ENCODE assay signal across 33 cellular contexts in the genomic region with DNA sequence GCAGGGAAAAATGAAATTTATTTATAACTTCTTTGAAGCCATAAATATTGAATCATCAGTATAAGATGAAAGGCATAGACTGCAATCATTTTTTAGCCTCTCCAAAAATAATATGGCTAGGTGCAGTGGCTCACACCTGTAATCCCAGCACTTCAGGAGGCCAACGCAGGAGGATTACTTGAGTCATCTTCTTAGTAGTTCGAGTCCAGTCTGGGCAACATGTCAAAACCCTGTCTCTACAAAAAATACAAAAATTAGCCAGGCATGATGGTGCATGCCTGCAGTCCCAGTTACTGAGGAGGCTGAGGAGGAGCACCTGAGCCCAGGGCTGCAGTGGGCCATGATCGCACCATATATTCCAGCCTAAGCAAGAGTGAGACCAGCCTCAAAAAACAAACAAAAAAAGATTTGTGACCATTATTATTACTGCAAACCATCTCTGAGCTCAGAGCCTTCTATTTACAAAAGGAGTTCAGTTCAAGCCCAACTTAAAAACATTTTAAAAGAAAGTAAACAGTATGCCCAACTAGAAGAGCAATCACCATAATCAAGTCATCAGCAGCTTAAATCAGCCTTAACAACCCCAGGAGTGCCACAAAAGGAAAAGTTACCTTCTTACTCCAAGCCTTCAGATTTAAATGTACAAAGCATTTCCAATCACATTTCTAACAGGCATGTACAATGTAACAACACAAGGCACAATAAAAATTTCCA. TPM values are rescaled to one million over a fixed set of nuclear protein-coding genes. Genes with fewer than 3 reads are reported as not detected.
"Had no signal": no experiment of that assay in that cellular context is flagged by ENCODE, and none has a peak within 500 bp of the region (broad histone marks: within the 10 kb centered on the region; RNA-seq: fewer than 3 reads in every experiment).

No MANE protein-coding gene starts in this region.

- H3K4me2 ChIP-seq: hepatocyte, neural progenitor cell had no signal

- H3K27me3 ChIP-seq: gastroesophageal sphincter, hepatocyte, neural progenitor cell, sigmoid colon, thyroid gland, upper lobe of left lung, vagina had no signal

- H3K27me3 Mint-ChIP-seq: activated CD4-positive, alpha-beta T cell treated with anti-CD3 and anti-CD28 coated beads, Interleukin-2, amount 10 ng/mL, durations not matched to agents 7 days and 5 days; activated CD8-positive, alpha-beta T cell treated with anti-CD3 and anti-CD28 coated beads for 36 hours; activated naive CD8-positive, alpha-beta T cell treated with anti-CD3 and anti-CD28 coated beads, Interleukin-2, amount 50 U/mL, for 24 hours had no signal

- DNase-seq: activated CD4-positive, alpha-beta T cell treated with anti-CD3 and anti-CD28 coated beads for 1 hour; activated CD4-positive, alpha-beta T cell treated with anti-CD3 and anti-CD28 coated beads, Interleukin-2, amount 10 ng/mL, durations not matched to agents 7 days and 5 days; activated naive CD8-positive, alpha-beta T cell treated with anti-CD3 and anti-CD28 coated beads, Interleukin-2, amount 50 U/mL, for 24 hours; activated T-cell treated with anti-CD3 and anti-CD28 coated beads, Interleukin-2, amount 50 U/mL, for 48 hours; amygdala; dermis blood vessel endothelial cell; effector CD4-positive, alpha-beta T cell; left cardiac atrium; natural killer cell; occipital lobe; posterior cingulate gyrus; sigmoid colon; stimulated activated CD4-positive, alpha-beta T cell treated with anti-CD3 and anti-CD28 coated beads, Interleukin-1b, Interleukin-23, amount 100 ng/mL, for 48 hours; stimulated activated CD4-positive, alpha-beta T cell treated with anti-CD3 and anti-CD28 coated beads, Interleukin-4, amount 100 ng/mL, for 4 hours; stimulated activated CD8-positive, alpha-beta memory T cell treated with anti-CD3 and anti-CD28 coated beads, Interleukin-4, amount 100 ng/mL, for 48 hours; stimulated activated naive CD8-positive, alpha-beta T cell treated with anti-CD3 and anti-CD28 coated beads, Interleukin-15, amount 100 ng/mL, for 72 hours; substantia nigra; T-helper 2 cell; thyroid gland; upper lobe of left lung had no signal

- H3K4me1 Mint-ChIP-seq: activated CD4-positive, alpha-beta T cell treated with anti-CD3 and anti-CD28 coated beads, Interleukin-2, amount 10 ng/mL, durations not matched to agents 7 days and 5 days; activated naive CD4-positive, alpha-beta T cell treated with anti-CD3 and anti-CD28 coated beads, Interleukin-2, amount 50 U/mL, for 24 hours; activated naive CD8-positive, alpha-beta T cell treated with anti-CD3 and anti-CD28 coated beads, Interleukin-2, amount 50 U/mL, for 24 hours; central memory CD8-positive, alpha-beta T cell; natural killer cell; neural progenitor cell; stimulated activated memory B cell treated with anti-CD40 and anti-IgM and Interleukin-4, amounts not matched to agents 10 μg/mL and 1 μg/mL and 100 μg/mL, for 72 hours; stimulated activated naive CD8-positive, alpha-beta T cell treated with anti-CD3 and anti-CD28 coated beads, Interleukin-15, amount 100 ng/mL, for 72 hours had no signal

- H2AFZ ChIP-seq: hepatocyte, neural progenitor cell had no signal

- H3K36me3 ChIP-seq: gastroesophageal sphincter, neural progenitor cell, sigmoid colon, thyroid gland, upper lobe of left lung, vagina had no signal

- FAIRE-seq: keratinocyte had no signal

- H3K9me3 ChIP-seq: gastroesophageal sphincter, sigmoid colon, thyroid gland, upper lobe of left lung, vagina had no signal

- H3K4me3 ChIP-seq: gastroesophageal sphincter, hepatocyte, neural progenitor cell, sigmoid colon, thyroid gland, upper lobe of left lung, vagina had no signal

- H3K79me2 ChIP-seq: hepatocyte had no signal

- H3K4me3 Mint-ChIP-seq: activated CD4-positive, alpha-beta T cell treated with anti-CD3 and anti-CD28 coated beads, Interleukin-2, amount 10 ng/mL, durations not matched to agents 7 days and 5 days; activated CD8-positive, alpha-beta T cell treated with anti-CD3 and anti-CD28 coated beads for 36 hours; activated naive CD4-positive, alpha-beta T cell treated with anti-CD3 and anti-CD28 coated beads, Interleukin-2, amount 50 U/mL, for 24 hours; activated naive CD8-positive, alpha-beta T cell treated with anti-CD3 and anti-CD28 coated beads, Interleukin-2, amount 50 U/mL, for 24 hours; central memory CD8-positive, alpha-beta T cell; mesothelial cell of epicardium; natural killer cell; neural progenitor cell; stimulated activated memory B cell treated with anti-CD40 and anti-IgM and Interleukin-4, amounts not matched to agents 10 μg/mL and 1 μg/mL and 100 μg/mL, for 72 hours; stimulated activated naive CD8-positive, alpha-beta T cell treated with anti-CD3 and anti-CD28 coated beads, Interleukin-15, amount 100 ng/mL, for 72 hours had no signal

- H3K27ac Mint-ChIP-seq: activated CD4-positive, alpha-beta T cell treated with anti-CD3 and anti-CD28 coated beads, Interleukin-2, amount 10 ng/mL, durations not matched to agents 7 days and 5 days; activated CD8-positive, alpha-beta T cell treated with anti-CD3 and anti-CD28 coated beads for 36 hours; activated naive CD4-positive, alpha-beta T cell treated with anti-CD3 and anti-CD28 coated beads, Interleukin-2, amount 50 U/mL, for 24 hours; activated naive CD8-positive, alpha-beta T cell treated with anti-CD3 and anti-CD28 coated beads, Interleukin-2, amount 50 U/mL, for 24 hours; activated T-helper 2 cell treated with anti-CD3 and anti-CD28 coated beads, Interferon-gamma antibody, Interleukin-2, Interleukin-4, amounts not matched to agents 10 μg/mL and 5 μg/mL and 100 μg/mL, durations not matched to agents 14 hours and 24 hours and 36 hours; mesothelial cell of epicardium; natural killer cell; neural progenitor cell; stimulated activated memory B cell treated with anti-CD40 and anti-IgM and Interleukin-4, amounts not matched to agents 10 μg/mL and 1 μg/mL and 100 μg/mL, for 72 hours; stimulated activated naive CD8-positive, alpha-beta T cell treated with anti-CD3 and anti-CD28 coated beads, Interleukin-15, amount 100 ng/mL, for 72 hours had no signal

- H3K36me3 Mint-ChIP-seq: activated naive CD4-positive, alpha-beta T cell treated with anti-CD3 and anti-CD28 coated beads, Interleukin-2, amount 50 U/mL, for 24 hours; mesothelial cell of epicardium; natural killer cell; neural progenitor cell; stimulated activated memory B cell treated with anti-CD40 and anti-IgM and Interleukin-4, amounts not matched to agents 10 μg/mL and 1 μg/mL and 100 μg/mL, for 72 hours had no signal

- H3K9me3 Mint-ChIP-seq: activated CD4-positive, alpha-beta T cell treated with anti-CD3 and anti-CD28 coated beads, Interleukin-2, amount 10 ng/mL, durations not matched to agents 7 days and 5 days; activated CD8-positive, alpha-beta T cell treated with anti-CD3 and anti-CD28 coated beads for 36 hours; activated naive CD4-positive, alpha-beta T cell treated with anti-CD3 and anti-CD28 coated beads, Interleukin-2, amount 50 U/mL, for 24 hours; activated naive CD8-positive, alpha-beta T cell treated with anti-CD3 and anti-CD28 coated beads, Interleukin-2, amount 50 U/mL, for 24 hours; activated T-helper 2 cell treated with anti-CD3 and anti-CD28 coated beads, Interferon-gamma antibody, Interleukin-2, Interleukin-4, amounts not matched to agents 10 μg/mL and 5 μg/mL and 100 μg/mL, durations not matched to agents 14 hours and 24 hours and 36 hours; central memory CD8-positive, alpha-beta T cell; natural killer cell; neural progenitor cell; stimulated activated naive CD8-positive, alpha-beta T cell treated with anti-CD3 and anti-CD28 coated beads, Interleukin-15, amount 100 ng/mL, for 72 hours had no signal

- ATAC-seq: activated CD8-positive, alpha-beta T cell treated with anti-CD3 and anti-CD28 coated beads for 36 hours; activated naive CD8-positive, alpha-beta T cell treated with anti-CD3 and anti-CD28 coated beads, Interleukin-2, amount 50 U/mL, for 24 hours; gastroesophageal sphincter; left cardiac atrium; natural killer cell; stimulated activated memory B cell treated with anti-CD40 and anti-IgM and Interleukin-4, amounts not matched to agents 10 μg/mL and 1 μg/mL and 100 μg/mL, for 72 hours; stimulated activated naive CD8-positive, alpha-beta T cell treated with anti-CD3 and anti-CD28 coated beads, Interleukin-15, amount 100 ng/mL, for 72 hours had no signal

- H3K9ac ChIP-seq: neural progenitor cell had no signal

- H3K4me1 ChIP-seq: gastroesophageal sphincter, neural progenitor cell, sigmoid colon, thyroid gland, upper lobe of left lung, vagina had no signal

- H3K27ac ChIP-seq: gastroesophageal sphincter, hepatocyte, neural progenitor cell, sigmoid colon, thyroid gland, upper lobe of left lung, vagina had no signal

RNA-seq across cellular contexts. Expression of a gene that starts 37.5 kb away (rescaled TPM):
- total RNA-seq: dermis blood vessel endothelial cell, epithelial cell of proximal tubule, left cardiac atrium, liver, natural killer cell, thyroid gland had no signal
- polyA plus RNA-seq: hepatocyte, keratinocyte, liver had no signal
